ENCODE assay signal across 33 cellular contexts in genomic region chr9:72935595-72935994, GRCh38. TPM values are rescaled to one million over a fixed set of nuclear protein-coding genes. Genes with fewer than 3 reads are reported as not detected.
"Had no signal": no experiment of that assay in that cellular context is flagged by ENCODE, and none has a peak within 500 bp of the region (broad histone marks: within the 10 kb centered on the region; RNA-seq: fewer than 3 reads in every experiment).

No MANE protein-coding gene starts in this region.

- H3K27ac ChIP-seq: brain microvascular endothelial cell, Peyer's patch, SJSA1 had no signal

- ATAC-seq: activated CD4-positive, CD25-positive, alpha-beta regulatory T cell treated with anti-CD3 and anti-CD28 coated beads, Interleukin-2, amount 50 U/mL, for 24 hours; activated CD8-positive, alpha-beta T cell treated with anti-CD3 and anti-CD28 coated beads for 36 hours; activated T-cell treated with anti-CD3 and anti-CD28 coated beads, Interleukin-2, amount 50 U/mL, for 72 hours; activated T-helper 17 cell treated with anti-CD3 and anti-CD28 coated beads, Interleukin-2, amount 50 U/mL, for 72 hours; PC-3; WTC11 had no signal

- H3K9ac ChIP-seq: SK-N-SH had no signal

- H3K9me3 ChIP-seq: Peyer's patch, SJSA1, SK-N-SH had no signal

- H3K4me1 ChIP-seq: SJSA1 had no signal

- DNase-seq: activated CD4-positive, alpha-beta T cell treated with anti-CD3 and anti-CD28 coated beads for 4 hours; activated CD8-positive, alpha-beta T cell treated with anti-CD3 and anti-CD28 coated beads for 36 hours; activated effector memory CD4-positive, alpha-beta T cell treated with anti-CD3 and anti-CD28 coated beads, Interleukin-2, amount 50 U/mL, for 16 hours; activated naive CD4-positive, alpha-beta T cell; activated naive CD4-positive, alpha-beta T cell treated with anti-CD3 and anti-CD28 coated beads, Interleukin-2, amount 50 U/mL, for 16 hours; activated naive CD8-positive, alpha-beta T cell treated with anti-CD3 and anti-CD28 coated beads for 36 hours; activated T-cell treated with anti-CD3 and anti-CD28 coated beads, Interleukin-2, amount 50 U/mL, for 1 hour; activated T-cell treated with anti-CD3 and anti-CD28 coated beads, Interleukin-2, amount 50 U/mL, for 72 hours; amniotic stem cell; aorta; brain microvascular endothelial cell; central memory CD4-positive, alpha-beta T cell; Karpas-422; KBM-7; NCI-H1105; NCI-H1417 treated with DMSO at 0.1 percent for 48 hours; NCI-H187 treated with DMSO at 0.1 percent for 48 hours; NCI-H345; NCI-H524 treated with DMSO at 0.1 percent for 48 hours; NCI-H82; NK-92 treated with Interleukin-12 subunit alpha and Interleukin-12 subunit beta, amount 100 ng/mL, for 24 hours; PC-3; Peyer's patch; RPMI8226; SHP77 treated with DMSO at 0.1 percent for 48 hours; SK-N-SH had no signal

- H3K4me2 ChIP-seq: SK-N-SH had no signal

- H3K27me3 ChIP-seq: brain microvascular endothelial cell, Peyer's patch, SJSA1 had no signal

- H3K36me3 ChIP-seq: brain microvascular endothelial cell, SJSA1 had no signal

- H3K4me3 ChIP-seq: Peyer's patch, SJSA1 had no signal

- FAIRE-seq: TTC549 had no signal

RNA-seq across cellular contexts. Expression of gene ALDH1A1, which starts 17.3 kb away (rescaled TPM):
- total RNA-seq: activated CD8-positive, alpha-beta memory T cell treated with anti-CD3 and anti-CD28 coated beads for 36 hours; activated CD8-positive, alpha-beta T cell treated with anti-CD3 and anti-CD28 coated beads for 36 hours; activated naive CD8-positive, alpha-beta T cell treated with anti-CD3 and anti-CD28 coated beads for 36 hours; activated T-cell treated with anti-CD3 and anti-CD28 coated beads, Interleukin-2, amount 50 U/mL, for 72 hours; activated T-helper 17 cell treated with anti-CD3 and anti-CD28 coated beads, Interleukin-2, amount 50 U/mL, for 72 hours; MCF 10A; PC-3; SJSA1 had no signal
